In genomic region chr18:25261768-25262167, GRCh38 we compare ENCODE assay signal across 18 cellular contexts.
"Had no signal": no experiment of that assay in that cellular context is flagged by ENCODE, and none has a peak within 500 bp of the region (broad histone marks: within the 10 kb centered on the region; RNA-seq: fewer than 3 reads in every experiment).

No MANE protein-coding gene starts in this region.

- H3K27ac ChIP-seq: coronary artery, foreskin keratinocyte, hepatocyte, parathyroid adenoma, psoas muscle, stomach, thoracic aorta had no signal

- DNase-seq: effector CD4-positive, alpha-beta T cell; endodermal cell; erythroblast; foreskin keratinocyte; head of caudate nucleus; naive thymus-derived CD8-positive, alpha-beta T cell; occipital lobe; psoas muscle; stimulated activated CD4-positive, alpha-beta T cell treated with anti-CD3 and anti-CD28 coated beads, Interleukin-2, amount 100 ng/mL, for 24 hours; stimulated activated naive CD4-positive, alpha-beta T cell; stomach; substantia nigra; trophoblast cell had no signal

- H3K36me3 ChIP-seq: stomach, thoracic aorta had no signal

- H3K27ac Mint-ChIP-seq: endodermal cell; naive thymus-derived CD8-positive, alpha-beta T cell had no signal

- H3K27me3 ChIP-seq: foreskin keratinocyte had no signal

- H3K36me3 Mint-ChIP-seq: naive thymus-derived CD8-positive, alpha-beta T cell had no signal

- H3K9me3 ChIP-seq: psoas muscle, stomach, thoracic aorta had no signal

- H3K4me1 ChIP-seq: foreskin keratinocyte, parathyroid adenoma, psoas muscle, stomach had no signal

- ATAC-seq: foreskin keratinocyte; naive thymus-derived CD8-positive, alpha-beta T cell; psoas muscle; sciatic nerve had no signal

- H3K4me3 Mint-ChIP-seq: endodermal cell; naive thymus-derived CD8-positive, alpha-beta T cell had no signal

- H3K9me3 Mint-ChIP-seq: endodermal cell had no signal

- H3K4me3 ChIP-seq: coronary artery, hepatocyte, psoas muscle, stomach, thoracic aorta had no signal
